Comparison of ENCODE assay signal across 1 cellular context in genomic region chr16:21501869-21502667, GRCh38.
TF ChIP-seq lines count a peak whose summit lies in the region.

No MANE protein-coding gene starts in this region.

TF ChIP-seq in HepG2, 621 proteins besides CTCF, POLR2A, EP300 and RAD21 (continued from another document and continues in another):
- TF ChIP-seq ZNF407 (CRISPR knock-in tag; IDR thresholded peaks at IDR 0.05; ENCODE audit: not compliant biosample characterization) (peak; percentile 93), CBX1 (IDR thresholded peaks at IDR 0.05; ENCODE audit: low read depth) (peak; percentile 74), NFKB2 (CRISPR knock-in tag; IDR thresholded peaks at IDR 0.05; ENCODE audit: borderline replicate concordance) (peak; percentile 99), ZNF329 (CRISPR knock-in tag; IDR thresholded peaks at IDR 0.05; ENCODE audit: low read depth) (no peak), ZNF577 (CRISPR knock-in tag; IDR thresholded peaks at IDR 0.05; ENCODE audit: borderline replicate concordance, low read depth) (no peak), ZBTB10 (CRISPR knock-in tag; IDR thresholded peaks at IDR 0.05; ENCODE audit: borderline replicate concordance) (peak; percentile 82; the same call in 1 of the 2 replicates), ZNF724P (CRISPR knock-in tag; IDR thresholded peaks at IDR 0.05; ENCODE audit: borderline replicate concordance) (no peak; the same call in 1 of the 2 replicates), ZMYM4 (CRISPR knock-in tag; IDR thresholded peaks at IDR 0.05) (peak; percentile 86), SMAD9 (CRISPR knock-in tag; IDR thresholded peaks at IDR 0.05) (peak; percentile 98), KLF16 (CRISPR knock-in tag; IDR thresholded peaks at IDR 0.05) (peak in 1 of 2 experiments; percentile 98; a peak in 2 of 4 replicates), ZNF503 (CRISPR knock-in tag; IDR thresholded peaks at IDR 0.05) (peak; percentile 82; the same call in 1 of the 2 replicates), ZNF513 (CRISPR knock-in tag; conservative IDR thresholded peaks at IDR 0.05) (peak; percentile 99), ZNF274 (CRISPR knock-in tag; IDR thresholded peaks at IDR 0.05) (peak; percentile 98), EED (CRISPR knock-in tag; IDR thresholded peaks at IDR 0.05) (peak; percentile 67), ZNF891 (CRISPR knock-in tag; IDR thresholded peaks at IDR 0.05) (peak; percentile 32; the same call in 1 of the 2 replicates), CSRNP2 (CRISPR knock-in tag; conservative IDR thresholded peaks at IDR 0.05; ENCODE audit: low read depth) (no peak), SP140L (CRISPR knock-in tag; IDR thresholded peaks at IDR 0.05; ENCODE audit: borderline replicate concordance) (no peak), RFX1 (IDR thresholded peaks at IDR 0.05) (no peak), ARNTL (CRISPR knock-in tag; IDR thresholded peaks at IDR 0.05) (peak; percentile 63; the same call in 1 of the 2 replicates), ZBTB7B (CRISPR knock-in tag; IDR thresholded peaks at IDR 0.05) (peak; percentile 70; the same call in 1 of the 2 replicates), MIER3 (CRISPR knock-in tag; IDR thresholded peaks at IDR 0.05; ENCODE audit: borderline replicate concordance) (peak; percentile 96), MED1 (CRISPR knock-in tag; IDR thresholded peaks at IDR 0.05) (peak; percentile 88), ZNF788 (CRISPR knock-in tag; IDR thresholded peaks at IDR 0.05; ENCODE audit: borderline replicate concordance) (peak; percentile 90; the same call in 1 of the 2 replicates), SRSF9 (IDR thresholded peaks at IDR 0.05; ENCODE audit: borderline replicate concordance, insufficient read depth, low read depth, low read length, poor library complexity, severe bottlenecking) (no peak), DMTF1 (CRISPR knock-in tag; IDR thresholded peaks at IDR 0.05) (no peak), PPARG (CRISPR knock-in tag; conservative IDR thresholded peaks at IDR 0.05) (peak; percentile 72), XBP1 (CRISPR knock-in tag; IDR thresholded peaks at IDR 0.05) (peak; percentile 84; the same call in 1 of the 2 replicates), ZBTB39 (CRISPR knock-in tag; IDR thresholded peaks at IDR 0.05) (peak; percentile 87; the same call in 1 of the 2 replicates), KDM5B (CRISPR knock-in tag; IDR thresholded peaks at IDR 0.05; ENCODE audit: borderline replicate concordance) (peak; percentile 99), EEA1 (CRISPR knock-in tag; IDR thresholded peaks at IDR 0.05; ENCODE audit: borderline replicate concordance) (peak; percentile 92), ZNF362 (CRISPR knock-in tag; IDR thresholded peaks at IDR 0.05; ENCODE audit: borderline replicate concordance) (peak; percentile 60; the same call in 1 of the 2 replicates), HCFC1 (IDR thresholded peaks at IDR 0.05; ENCODE audit: low read depth, low read length) (0 out of 2 replicates have a peak, but pooled peaks have one; percentile 3), IRX3 (CRISPR knock-in tag; IDR thresholded peaks at IDR 0.05; ENCODE audit: borderline replicate concordance, low read depth) (peak; percentile 89), ZNF24 (IDR thresholded peaks at IDR 0.05) (no peak), TEAD2 (CRISPR knock-in tag; IDR thresholded peaks at IDR 0.05) (peak; percentile 88), SPEN (CRISPR knock-in tag; IDR thresholded peaks at IDR 0.05; ENCODE audit: low read depth) (peak; percentile 95)
